1 cellular context compared by ENCODE assay signal in genomic region chr1:220274122-220274855, GRCh38.
TF ChIP-seq lines count a peak whose summit lies in the region.

No MANE protein-coding gene starts in this region.

TF ChIP-seq in K562, 482 proteins besides CTCF, POLR2A, EP300 and RAD21 (continued from another document and continues in another):
- TF ChIP-seq, protein P1, sequence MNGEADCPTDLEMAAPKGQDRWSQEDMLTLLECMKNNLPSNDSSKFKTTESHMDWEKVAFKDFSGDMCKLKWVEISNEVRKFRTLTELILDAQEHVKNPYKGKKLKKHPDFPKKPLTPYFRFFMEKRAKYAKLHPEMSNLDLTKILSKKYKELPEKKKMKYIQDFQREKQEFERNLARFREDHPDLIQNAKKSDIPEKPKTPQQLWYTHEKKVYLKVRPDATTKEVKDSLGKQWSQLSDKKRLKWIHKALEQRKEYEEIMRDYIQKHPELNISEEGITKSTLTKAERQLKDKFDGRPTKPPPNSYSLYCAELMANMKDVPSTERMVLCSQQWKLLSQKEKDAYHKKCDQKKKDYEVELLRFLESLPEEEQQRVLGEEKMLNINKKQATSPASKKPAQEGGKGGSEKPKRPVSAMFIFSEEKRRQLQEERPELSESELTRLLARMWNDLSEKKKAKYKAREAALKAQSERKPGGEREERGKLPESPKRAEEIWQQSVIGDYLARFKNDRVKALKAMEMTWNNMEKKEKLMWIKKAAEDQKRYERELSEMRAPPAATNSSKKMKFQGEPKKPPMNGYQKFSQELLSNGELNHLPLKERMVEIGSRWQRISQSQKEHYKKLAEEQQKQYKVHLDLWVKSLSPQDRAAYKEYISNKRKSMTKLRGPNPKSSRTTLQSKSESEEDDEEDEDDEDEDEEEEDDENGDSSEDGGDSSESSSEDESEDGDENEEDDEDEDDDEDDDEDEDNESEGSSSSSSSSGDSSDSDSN (IDR thresholded peaks at IDR 0.05; ENCODE audit: borderline replicate concordance in 1 of 2, low read depth in 2 of 2, low read length in 2 of 2), result no peak
- TF ChIP-seq WHSC1 (IDR thresholded peaks at IDR 0.05; ENCODE audit: low read length) (no peak), FOXJ3 (CRISPR knock-in tag; IDR thresholded peaks at IDR 0.05) (no peak), NCOR1 (IDR thresholded peaks at IDR 0.05) (no peak), EWSR1 (IDR thresholded peaks at IDR 0.05; ENCODE audit: borderline replicate concordance, low read depth, partially characterized antibody) (no peak), BRF1 (IDR thresholded peaks at IDR 0.05; ENCODE audit: borderline replicate concordance, extremely low read depth, insufficient read length) (no peak), ZFP30 (CRISPR knock-in tag; IDR thresholded peaks at IDR 0.05; ENCODE audit: borderline replicate concordance) (no peak), SAFB (IDR thresholded peaks at IDR 0.05; ENCODE audit: borderline replicate concordance, low read depth, low read length) (no peak), NR1H2 (CRISPR knock-in tag; IDR thresholded peaks at IDR 0.05) (no peak), HEY1 (CRISPR knock-in tag; IDR thresholded peaks at IDR 0.05; ENCODE audit: borderline replicate concordance) (no peak), NBN (IDR thresholded peaks at IDR 0.05; ENCODE audit: low read depth) (no peak), RB1 (IDR thresholded peaks at IDR 0.05; ENCODE audit: low read depth) (no peak), TGIF2 (CRISPR knock-in tag; IDR thresholded peaks at IDR 0.05) (no peak), TAF9B (IDR thresholded peaks at IDR 0.05; ENCODE audit: partially characterized antibody) (no peak), GATA2 (CRISPR knock-in tag; IDR thresholded peaks at IDR 0.05) (no peak), MCM5 (IDR thresholded peaks at IDR 0.05; ENCODE audit: low read depth) (no peak), ZNF707 (CRISPR knock-in tag; conservative IDR thresholded peaks at IDR 0.05) (no peak), DIDO1 (tag; IDR thresholded peaks at IDR 0.05; ENCODE audit: low read depth) (no peak), CEBPB (tag; IDR thresholded peaks at IDR 0.05) (peak; percentile 59), SP2 (IDR thresholded peaks at IDR 0.05; ENCODE audit: extremely low read depth, low read depth, low read length, poor library complexity, severe bottlenecking) (no peak), CBX3 (IDR thresholded peaks at IDR 0.05; ENCODE audit: borderline replicate concordance in 1 of 2, low read length in 2 of 2) (no peak), EZH2 (IDR thresholded peaks at IDR 0.05; ENCODE audit: borderline replicate concordance, low read depth, low read length) (no peak), CBX5 (IDR thresholded peaks at IDR 0.05; ENCODE audit: borderline replicate concordance, low read depth) (no peak), ZNF644 (tag; IDR thresholded peaks at IDR 0.05; ENCODE audit: low read depth) (peak; percentile 30; the same call in 1 of the 2 replicates), PYGO2 (tag; IDR thresholded peaks at IDR 0.05) (no peak), ILF3 (IDR thresholded peaks at IDR 0.05; ENCODE audit: borderline replicate concordance) (no peak), ZNF655 (CRISPR knock-in tag; IDR thresholded peaks at IDR 0.05) (no peak), PCBP2 (IDR thresholded peaks at IDR 0.05; ENCODE audit: low read depth, low read length, poor library complexity, severe bottlenecking) (no peak), RHOXF2B (CRISPR knock-in tag; conservative IDR thresholded peaks at IDR 0.05) (no peak), ZNF609 (CRISPR knock-in tag; IDR thresholded peaks at IDR 0.05; ENCODE audit: borderline replicate concordance) (no peak), POLR2B (IDR thresholded peaks at IDR 0.05; ENCODE audit: low read depth, partially characterized antibody) (no peak), NEUROD1 (IDR thresholded peaks at IDR 0.05; ENCODE audit: borderline replicate concordance, low read depth, low read length, partially characterized antibody) (no peak)
- TF ChIP-seq, protein P2, sequence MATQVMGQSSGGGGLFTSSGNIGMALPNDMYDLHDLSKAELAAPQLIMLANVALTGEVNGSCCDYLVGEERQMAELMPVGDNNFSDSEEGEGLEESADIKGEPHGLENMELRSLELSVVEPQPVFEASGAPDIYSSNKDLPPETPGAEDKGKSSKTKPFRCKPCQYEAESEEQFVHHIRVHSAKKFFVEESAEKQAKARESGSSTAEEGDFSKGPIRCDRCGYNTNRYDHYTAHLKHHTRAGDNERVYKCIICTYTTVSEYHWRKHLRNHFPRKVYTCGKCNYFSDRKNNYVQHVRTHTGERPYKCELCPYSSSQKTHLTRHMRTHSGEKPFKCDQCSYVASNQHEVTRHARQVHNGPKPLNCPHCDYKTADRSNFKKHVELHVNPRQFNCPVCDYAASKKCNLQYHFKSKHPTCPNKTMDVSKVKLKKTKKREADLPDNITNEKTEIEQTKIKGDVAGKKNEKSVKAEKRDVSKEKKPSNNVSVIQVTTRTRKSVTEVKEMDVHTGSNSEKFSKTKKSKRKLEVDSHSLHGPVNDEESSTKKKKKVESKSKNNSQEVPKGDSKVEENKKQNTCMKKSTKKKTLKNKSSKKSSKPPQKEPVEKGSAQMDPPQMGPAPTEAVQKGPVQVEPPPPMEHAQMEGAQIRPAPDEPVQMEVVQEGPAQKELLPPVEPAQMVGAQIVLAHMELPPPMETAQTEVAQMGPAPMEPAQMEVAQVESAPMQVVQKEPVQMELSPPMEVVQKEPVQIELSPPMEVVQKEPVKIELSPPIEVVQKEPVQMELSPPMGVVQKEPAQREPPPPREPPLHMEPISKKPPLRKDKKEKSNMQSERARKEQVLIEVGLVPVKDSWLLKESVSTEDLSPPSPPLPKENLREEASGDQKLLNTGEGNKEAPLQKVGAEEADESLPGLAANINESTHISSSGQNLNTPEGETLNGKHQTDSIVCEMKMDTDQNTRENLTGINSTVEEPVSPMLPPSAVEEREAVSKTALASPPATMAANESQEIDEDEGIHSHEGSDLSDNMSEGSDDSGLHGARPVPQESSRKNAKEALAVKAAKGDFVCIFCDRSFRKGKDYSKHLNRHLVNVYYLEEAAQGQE (CRISPR knock-in tag; IDR thresholded peaks at IDR 0.05; ENCODE audit: low read depth), result no peak
- TF ChIP-seq, protein P3, sequence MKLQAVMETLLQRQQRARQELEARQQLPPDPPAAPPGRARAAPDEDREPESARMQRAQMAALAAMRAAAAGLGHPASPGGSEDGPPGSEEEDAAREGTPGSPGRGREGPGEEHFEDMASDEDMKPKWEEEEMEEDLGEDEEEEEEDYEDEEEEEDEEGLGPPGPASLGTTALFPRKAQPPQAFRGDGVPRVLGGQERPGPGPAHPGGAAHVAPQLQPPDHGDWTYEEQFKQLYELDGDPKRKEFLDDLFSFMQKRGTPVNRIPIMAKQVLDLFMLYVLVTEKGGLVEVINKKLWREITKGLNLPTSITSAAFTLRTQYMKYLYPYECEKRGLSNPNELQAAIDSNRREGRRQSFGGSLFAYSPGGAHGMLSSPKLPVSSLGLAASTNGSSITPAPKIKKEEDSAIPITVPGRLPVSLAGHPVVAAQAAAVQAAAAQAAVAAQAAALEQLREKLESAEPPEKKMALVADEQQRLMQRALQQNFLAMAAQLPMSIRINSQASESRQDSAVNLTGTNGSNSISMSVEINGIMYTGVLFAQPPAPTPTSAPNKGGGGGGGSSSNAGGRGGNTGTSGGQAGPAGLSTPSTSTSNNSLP (IDR thresholded peaks at IDR 0.05; ENCODE audit: borderline replicate concordance, low read depth, low read length), result no peak
- TF ChIP-seq, protein P4, sequence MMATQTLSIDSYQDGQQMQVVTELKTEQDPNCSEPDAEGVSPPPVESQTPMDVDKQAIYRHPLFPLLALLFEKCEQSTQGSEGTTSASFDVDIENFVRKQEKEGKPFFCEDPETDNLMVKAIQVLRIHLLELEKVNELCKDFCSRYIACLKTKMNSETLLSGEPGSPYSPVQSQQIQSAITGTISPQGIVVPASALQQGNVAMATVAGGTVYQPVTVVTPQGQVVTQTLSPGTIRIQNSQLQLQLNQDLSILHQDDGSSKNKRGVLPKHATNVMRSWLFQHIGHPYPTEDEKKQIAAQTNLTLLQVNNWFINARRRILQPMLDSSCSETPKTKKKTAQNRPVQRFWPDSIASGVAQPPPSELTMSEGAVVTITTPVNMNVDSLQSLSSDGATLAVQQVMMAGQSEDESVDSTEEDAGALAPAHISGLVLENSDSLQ (IDR thresholded peaks at IDR 0.05), result no peak
- TF ChIP-seq, protein P5, sequence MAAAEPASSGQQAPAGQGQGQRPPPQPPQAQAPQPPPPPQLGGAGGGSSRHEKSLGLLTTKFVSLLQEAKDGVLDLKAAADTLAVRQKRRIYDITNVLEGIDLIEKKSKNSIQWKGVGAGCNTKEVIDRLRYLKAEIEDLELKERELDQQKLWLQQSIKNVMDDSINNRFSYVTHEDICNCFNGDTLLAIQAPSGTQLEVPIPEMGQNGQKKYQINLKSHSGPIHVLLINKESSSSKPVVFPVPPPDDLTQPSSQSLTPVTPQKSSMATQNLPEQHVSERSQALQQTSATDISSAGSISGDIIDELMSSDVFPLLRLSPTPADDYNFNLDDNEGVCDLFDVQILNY (CRISPR knock-in tag; IDR thresholded peaks at IDR 0.05), result no peak
- TF ChIP-seq, protein P6, sequence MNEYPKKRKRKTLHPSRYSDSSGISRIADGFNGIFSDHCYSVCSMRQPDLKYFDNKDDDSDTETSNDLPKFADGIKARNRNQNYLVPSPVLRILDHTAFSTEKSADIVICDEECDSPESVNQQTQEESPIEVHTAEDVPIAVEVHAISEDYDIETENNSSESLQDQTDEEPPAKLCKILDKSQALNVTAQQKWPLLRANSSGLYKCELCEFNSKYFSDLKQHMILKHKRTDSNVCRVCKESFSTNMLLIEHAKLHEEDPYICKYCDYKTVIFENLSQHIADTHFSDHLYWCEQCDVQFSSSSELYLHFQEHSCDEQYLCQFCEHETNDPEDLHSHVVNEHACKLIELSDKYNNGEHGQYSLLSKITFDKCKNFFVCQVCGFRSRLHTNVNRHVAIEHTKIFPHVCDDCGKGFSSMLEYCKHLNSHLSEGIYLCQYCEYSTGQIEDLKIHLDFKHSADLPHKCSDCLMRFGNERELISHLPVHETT (CRISPR knock-in tag; conservative IDR thresholded peaks at IDR 0.05 in 1 of 2, IDR thresholded peaks at IDR 0.05 in 1 of 2), result no peak
- TF ChIP-seq, protein P7, sequence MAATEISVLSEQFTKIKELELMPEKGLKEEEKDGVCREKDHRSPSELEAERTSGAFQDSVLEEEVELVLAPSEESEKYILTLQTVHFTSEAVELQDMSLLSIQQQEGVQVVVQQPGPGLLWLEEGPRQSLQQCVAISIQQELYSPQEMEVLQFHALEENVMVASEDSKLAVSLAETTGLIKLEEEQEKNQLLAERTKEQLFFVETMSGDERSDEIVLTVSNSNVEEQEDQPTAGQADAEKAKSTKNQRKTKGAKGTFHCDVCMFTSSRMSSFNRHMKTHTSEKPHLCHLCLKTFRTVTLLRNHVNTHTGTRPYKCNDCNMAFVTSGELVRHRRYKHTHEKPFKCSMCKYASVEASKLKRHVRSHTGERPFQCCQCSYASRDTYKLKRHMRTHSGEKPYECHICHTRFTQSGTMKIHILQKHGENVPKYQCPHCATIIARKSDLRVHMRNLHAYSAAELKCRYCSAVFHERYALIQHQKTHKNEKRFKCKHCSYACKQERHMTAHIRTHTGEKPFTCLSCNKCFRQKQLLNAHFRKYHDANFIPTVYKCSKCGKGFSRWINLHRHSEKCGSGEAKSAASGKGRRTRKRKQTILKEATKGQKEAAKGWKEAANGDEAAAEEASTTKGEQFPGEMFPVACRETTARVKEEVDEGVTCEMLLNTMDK (IDR thresholded peaks at IDR 0.05; ENCODE audit: borderline replicate concordance, insufficient read depth, low read depth, low read length, poor library complexity, severe bottlenecking), result no peak
